8 cellular contexts compared by ENCODE assay signal in genomic region chr1:175192111-175192629, GRCh38. TPM values are rescaled to one million over a fixed set of nuclear protein-coding genes. Genes with fewer than 3 reads are reported as not detected.
DNase-seq lines count a peak whose midpoint lies in the region; ATAC-seq and TF ChIP-seq lines count a peak whose summit lies in the region.

No MANE protein-coding gene starts in this region.

- H3K4me1 ChIP-seq in IMR-90 (ENCODE audit: control insufficient read depth, insufficient read depth, low read length) = no peaks in the 10 kb centered on the region

- no peak for TF ChIP-seq RAD21 in IMR-90 (IDR thresholded peaks at IDR 0.05; ENCODE audit: low read length)

- no peak overlapping the region for H2BK120ac ChIP-seq in IMR-90 (ENCODE audit: low read depth, low read length)

- no peaks in the 10 kb centered on the region; the same call in none of the 2 replicates for H3K27me3 ChIP-seq in IMR-90 (ENCODE audit: control insufficient read depth, insufficient read depth, low read length)

- no peak overlapping the region for H2BK5ac ChIP-seq in IMR-90 (ENCODE audit: low read depth, low read length, poor library complexity, severe bottlenecking)

- CTCF ChIA-PET in IMR-90 (lab: Yijun Ruan, JAX) = interaction anchor here (1.2 kb wide), 1 partner anchor 46 kb away, joined by 3 read pairs; no protein-coding TSS in a partner anchor

- no peaks in the 10 kb centered on the region for H3K9me1 ChIP-seq in IMR-90 (ENCODE audit: insufficient read depth, low read length)

- no peak overlapping the region for H4K8ac ChIP-seq in IMR-90 (ENCODE audit: low read depth in 2 of 2, low read length in 2 of 2)

- H3K9ac ChIP-seq in IMR-90 (ENCODE audit: low read depth, low read length) = no peak overlapping the region

- DNase-seq in Daoy (ENCODE audit: low read depth) (peak; percentile 66), IMR-90 (no peak), ecto neural progenitor cell (ENCODE audit: low spot score) (peak; percentile 49), lung microvascular endothelial cell (ENCODE audit: low read depth in 2 of 2) (peak; percentile 43 to 61), DMS114 treated with DMSO at 0.1 percent for 48 hours (lab: John Stamatoyannopoulos, UW; ENCODE audit: unreplicated experiment) (no peak), COLO829 (ENCODE audit: low spot score) (no peak)
- peak; percentile 47 for DNase-seq in stimulated activated naive CD8-positive, alpha-beta T cell treated with anti-CD3 and anti-CD28 coated beads, Interleukin-15, Interleukin-2, amounts not matched to agents 100 U/mL and 50 U/mL, for 24 hours

- H3K23ac ChIP-seq in IMR-90 (ENCODE audit: low read depth, low read length) = no peak overlapping the region

- no peaks in the 10 kb centered on the region for H3K9me3 ChIP-seq in IMR-90 (ENCODE audit: control insufficient read depth, insufficient read depth, low read length)

- H3K4ac ChIP-seq in IMR-90 (ENCODE audit: low read depth, low read length) = no peak overlapping the region

- no peaks in the 10 kb centered on the region for H3K79me1 ChIP-seq in IMR-90 (ENCODE audit: low read depth in 1 of 2, low read length in 2 of 2)

- intact Hi-C loops in IMR-90 (cut with micrococcal nuclease) = no loop called here

- in situ Hi-C loops in IMR-90 (cut with MboI; ENCODE audit: low sequenced_read_pairs) = no loop called here

- no TSS peak for BruUV-seq in IMR-90 (replicated peaks; lab: Mats Ljungman, UMichigan)

- TF ChIP-seq CTCF in IMR-90 (conservative IDR thresholded peaks at IDR 0.05; ENCODE audit: low read depth, low read length) (no peak), VCaP (conservative IDR thresholded peaks at IDR 0.05) (no peak)

- dilution Hi-C loops in IMR-90 (cut with HindIII; ENCODE audit: low sequenced_read_pairs, unreplicated experiment) = no loop called here

- H3K18ac ChIP-seq in IMR-90 (ENCODE audit: low read depth, low read length) = no peak overlapping the region

- no peak overlapping the region for H2BK15ac ChIP-seq in IMR-90 (ENCODE audit: low read depth, low read length)

- no peaks in the 10 kb centered on the region for H4K20me1 ChIP-seq in IMR-90 (ENCODE audit: insufficient read depth, low read length)

- TF ChIP-seq POLR2A in IMR-90 (IDR thresholded peaks at IDR 0.05; ENCODE audit: low read depth, low read length) = no peak

- no peak overlapping the region for H4K5ac ChIP-seq in IMR-90 (ENCODE audit: low read depth, low read length)

- H3K36me3 ChIP-seq in IMR-90 (ENCODE audit: control insufficient read depth, insufficient read depth, low read length) = no peaks in the 10 kb centered on the region

- peak overlapping the region; percentile 86 for H2AFZ ChIP-seq in IMR-90 (replicated peaks; ENCODE audit: low read length, poor library complexity)

- H3K4me3 ChIP-seq in IMR-90 (ENCODE audit: insufficient read depth, low read depth, low read length) = peak overlapping the region; percentile 50

- H3K27ac ChIP-seq in IMR-90 (ENCODE audit: insufficient read depth, low read length) (no peak overlapping the region), VCaP (peak overlapping the region; percentile 70)

- ATAC-seq in IMR-90 (ENCODE audit: low read depth) = peak; percentile 22; the same call in 1 of the 2 replicates
- no peak for ATAC-seq in stimulated activated naive CD8-positive, alpha-beta T cell treated with anti-CD3 and anti-CD28 coated beads, Interleukin-15, Interleukin-2, amounts not matched to agents 100 U/mL and 50 U/mL, for 24 hours

- no peak overlapping the region for H4K91ac ChIP-seq in IMR-90 (ENCODE audit: insufficient read depth, low read depth, low read length)

- WGBS in IMR-90 (ENCODE audit: extremely low coverage in 2 of 2, insufficient read length in 1 of 2), 2 experiments = 3% methylated on average over 11 of the region's 17 CpGs; no CpG with 5 or more reads in 1 of the 2 experiments

- POLR2A ChIA-PET in IMR-90 (lab: Charles Lee; ENCODE audit: unreplicated experiment) = no interaction called here

- no peak overlapping the region for H3K14ac ChIP-seq in IMR-90 (replicated peaks; ENCODE audit: low read depth, low read length)

- peak overlapping the region; percentile 43 for H2AK9ac ChIP-seq in IMR-90 (replicated peaks; ENCODE audit: low read depth, low read length, poor library complexity)

- H3K4me2 ChIP-seq in IMR-90 (ENCODE audit: low read depth, low read length) = peak overlapping the region; percentile 81

- H2AK5ac ChIP-seq in IMR-90 (ENCODE audit: low read depth, low read length) = no peak overlapping the region

- no peak overlapping the region for H3K56ac ChIP-seq in IMR-90 (ENCODE audit: extremely low read depth, insufficient read depth, low read length)

- H2BK20ac ChIP-seq in IMR-90 (ENCODE audit: low read depth, low read length) = no peak overlapping the region

TF ChIP-seq in IMR-90, 13 proteins besides CTCF, POLR2A, EP300 and RAD21:
- TF ChIP-seq MAZ (IDR thresholded peaks at IDR 0.05; ENCODE audit: borderline replicate concordance, low read depth, low read length) = no peak

RNA-seq across cellular contexts. Expression of gene KIAA0040, which starts 0.4 kb away (rescaled TPM):
- total RNA-seq in Daoy (2014; rRNA removed; shearing (Covaris generic)) = 4.7 TPM in 2 replicates
- under 0.01 and 0.18 TPM in 2 replicates for total RNA-seq in IMR-90 (2012; rRNA removed)
- 0.05 TPM in 1 of 2 replicates, not detected in the other for polyA plus RNA-seq in IMR-90 (2012; rRNA removed)
- polyA plus RNA-seq in IMR-90 (2012; cell fraction: cytosol; rRNA removed) = 0.01 TPM in 1 of 2 replicates, not detected in the other
- 0.01 TPM in 1 of 2 replicates, not detected in the other for polyA plus RNA-seq in IMR-90 (2012; cell fraction: nucleus; rRNA removed; ENCODE audit: low replicate concordance)
- 4.2 and 11.6 TPM in 2 replicates for total RNA-seq in lung microvascular endothelial cell

Comparison
In these comparisons a context has a peak if more than half of its experiments do, and no peak if none do; other contexts are left out.
1. DNase-seq: peak in Daoy (single experiment), ecto neural progenitor cell (single experiment), lung microvascular endothelial cell (2 of 2) and stimulated activated naive CD8-positive, alpha-beta T cell treated with anti-CD3 and anti-CD28 coated beads, Interleukin-15, Interleukin-2, amounts not matched to agents 100 U/mL and 50 U/mL, for 24 hours (single experiment); none in IMR-90 (single experiment), DMS114 treated with DMSO at 0.1 percent for 48 hours (single experiment) and COLO829 (single experiment).